ENCODE assay signal across 15 cellular contexts in genomic region chr20:1952737-1953530, GRCh38. TPM values are rescaled to one million over a fixed set of nuclear protein-coding genes. Genes with fewer than 3 reads are reported as not detected.
DNase-seq lines count a peak whose midpoint lies in the region; ATAC-seq and TF ChIP-seq lines count a peak whose summit lies in the region.
"Had no signal": no experiment of that assay in that cellular context is flagged by ENCODE, and none has a peak within 500 bp of the region (broad histone marks: within the 10 kb centered on the region; RNA-seq: fewer than 3 reads in every experiment).

No MANE protein-coding gene starts in this region.

- peak overlapping the region; percentile 58 for H3K27ac ChIP-seq in OCI-LY7 (ENCODE audit: low read depth, low read length, poor library complexity, severe bottlenecking)
- H3K27ac ChIP-seq: left ventricle myocardium inferior, neural progenitor cell had no signal

- peaks cover 43% of the 10 kb centered on the region for H3K4me1 ChIP-seq in OCI-LY7 (ENCODE audit: insufficient read depth, low read length, poor library complexity, severe bottlenecking)

- peak overlapping the region; percentile 46 for H3K4me3 ChIP-seq in OCI-LY7 (ENCODE audit: low read depth, low read length, poor library complexity, severe bottlenecking)
- H3K4me3 ChIP-seq: left ventricle myocardium inferior, neural progenitor cell had no signal

- intact Hi-C loops in OCI-LY7 (cut with micrococcal nuclease; ENCODE audit: unreplicated experiment): loop anchor here (5.0 kb wide), 1 partner anchor 149 kb away; the partner anchor contains the start of gene STK35

- no peaks in the 10 kb centered on the region for H3K9me2 ChIP-seq in OCI-LY7 (ENCODE audit: insufficient read depth, low read length)

- peak overlapping the region; percentile 43; the same call in 1 of the 2 replicates for H2AFZ ChIP-seq in OCI-LY7 (ENCODE audit: low read length)
- H2AFZ ChIP-seq: neural progenitor cell had no signal

- no peak overlapping the region for H3K4me3 Mint-ChIP-seq in WTC11
- H3K4me3 Mint-ChIP-seq: neural progenitor cell, type B pancreatic cell had no signal

- no peaks in the 10 kb centered on the region; the same call in 1 of the 2 replicates for H3K9me3 ChIP-seq in OCI-LY7 (ENCODE audit: low read length)
- H3K9me3 ChIP-seq: left ventricle myocardium inferior had no signal

- ATAC-seq in HG03439 (IDR thresholded peaks at IDR 0.05; ENCODE audit: unreplicated experiment) (peak; percentile 67), WTC11 (no peak)

- no peaks in the 10 kb centered on the region for H3K9me3 Mint-ChIP-seq in WTC11
- H3K9me3 Mint-ChIP-seq: neural progenitor cell, type B pancreatic cell had no signal

- H3K79me2 ChIP-seq in OCI-LY7 (ENCODE audit: insufficient read depth, low read depth, low read length): no peaks in the 10 kb centered on the region

- H3K4me2 ChIP-seq in OCI-LY7 (ENCODE audit: low read length): peak overlapping the region; percentile 52
- H3K4me2 ChIP-seq: neural progenitor cell had no signal

- H3K27ac Mint-ChIP-seq in WTC11: no peak overlapping the region
- H3K27ac Mint-ChIP-seq: neural progenitor cell, type B pancreatic cell had no signal

- H4K20me1 ChIP-seq in OCI-LY7 (ENCODE audit: insufficient read depth, low read length): no peaks in the 10 kb centered on the region

- H3K4me1 Mint-ChIP-seq in WTC11: peaks cover 70% of the 10 kb centered on the region

- DNase-seq in NCI-H2107 treated with DMSO at 0.1 percent for 48 hours (lab: John Stamatoyannopoulos, UW; ENCODE audit: unreplicated experiment) (peak; percentile 68), NCI-H2107 (lab: John Stamatoyannopoulos, UW) (no peak), OCI-LY7 (ENCODE audit: low spot score) (peak; percentile 53), WTC11 (ENCODE audit: low spot score) (no peak), HK-2 (ENCODE audit: unreplicated experiment) (no peak), MV-4-11 (lab: John Stamatoyannopoulos, UW) (no peak)
- no peak for DNase-seq in stimulated activated CD4-positive, alpha-beta T cell treated with anti-CD3 and anti-CD28 coated beads, Interleukin-4, amount 100 ng/mL, for 4 hours
- DNase-seq: activated naive CD4-positive, alpha-beta T cell treated with Interleukin-2 at 50 U/mL for 16 hours; DMS79; IMR-90; left ventricle myocardium inferior had no signal

- BruUV-seq in OCI-LY7 (replicated peaks; lab: Mats Ljungman, UMichigan): no TSS peak

- POLR2A ChIA-PET in OCI-LY7 (lab: Charles Lee) (interaction anchor here (0.7 kb wide), 1 partner anchor 434 kb away, joined by 4 read pairs; no protein-coding TSS in a partner anchor), WTC11 (lab: Charles Lee) (no interaction called here)

- TF ChIP-seq CTCF in OCI-LY7 (conservative IDR thresholded peaks at IDR 0.05; ENCODE audit: low read length): no peak
- TF ChIP-seq CTCF in WTC11 (IDR thresholded peaks at IDR 0.05): no peak

- CTCF ChIA-PET in OCI-LY7 (lab: Charles Lee; ENCODE audit: unreplicated experiment): interaction anchor here (1.2 kb wide), 1 partner anchor 53 kb away, joined by 3 read pairs; no protein-coding TSS in a partner anchor
- CTCF ChIA-PET in WTC11 (lab: Charles Lee): interaction anchor here (0.7 to 1.6 kb wide), 4 partner anchors 12 to 140 kb away, joined by 3 to 7 read pairs (median 5); no protein-coding TSS in a partner anchor

- H3K36me3 Mint-ChIP-seq in WTC11: no peaks in the 10 kb centered on the region
- H3K36me3 Mint-ChIP-seq: neural progenitor cell, type B pancreatic cell had no signal

- no peaks in the 10 kb centered on the region for H3K36me3 ChIP-seq in OCI-LY7 (ENCODE audit: insufficient read depth, low read length)
- H3K36me3 ChIP-seq: left ventricle myocardium inferior, neural progenitor cell had no signal

- H3K27me3 Mint-ChIP-seq in WTC11 (ENCODE audit: low read depth): peaks cover 11% of the 10 kb centered on the region

TF ChIP-seq in WTC11, 78 proteins besides CTCF, POLR2A, EP300 and RAD21:
- no peak for TF ChIP-seq ATF2 (CRISPR knock-in tag; IDR thresholded peaks at IDR 0.05; ENCODE audit: borderline replicate concordance, low read depth)
- TF ChIP-seq USF1 (CRISPR knock-in tag; IDR thresholded peaks at IDR 0.05): no peak
TF ChIP-seq in WTC11: peak in this region for 0.

RNA-seq across cellular contexts. Expression of gene PDYN, which starts 40.9 kb away (rescaled TPM):
- not detected in 2 replicates for total RNA-seq in OCI-LY7 (2014; rRNA removed; shearing (Covaris generic))
- total RNA-seq in OCI-LY7 (2022) (not detected in 2 replicates), WTC11 (2021) (0.14 to 0.28 TPM (median 0.21 TPM) in 3 replicates)
- total RNA-seq: activated CD8-positive, alpha-beta memory T cell treated with anti-CD3 and anti-CD28 coated beads for 36 hours; IMR-90; left ventricle myocardium inferior had no signal

RNA-seq across cellular contexts. Expression of gene SIRPA, which starts 57.7 kb away (rescaled TPM):
- total RNA-seq in OCI-LY7 (2014; rRNA removed; shearing (Covaris generic)): not detected in 2 replicates
- not detected in 2 replicates for total RNA-seq in OCI-LY7 (2022)
- total RNA-seq in WTC11 (2021): 5.9 to 8.9 TPM (median 6.7 TPM) in 3 replicates

Comparison
In these comparisons a context has a peak if more than half of its experiments do, and no peak if none do; other contexts are left out.
1. DNase-seq: peak in NCI-H2107 treated with DMSO at 0.1 percent for 48 hours (single experiment) and OCI-LY7 (single experiment); none in NCI-H2107 (single experiment), WTC11 (single experiment), HK-2 (single experiment), MV-4-11 (single experiment) and stimulated activated CD4-positive, alpha-beta T cell treated with anti-CD3 and anti-CD28 coated beads, Interleukin-4, amount 100 ng/mL, for 4 hours (0 of 2).